Comparison of ENCODE assay signal across 15 cellular contexts in the genomic region with DNA sequence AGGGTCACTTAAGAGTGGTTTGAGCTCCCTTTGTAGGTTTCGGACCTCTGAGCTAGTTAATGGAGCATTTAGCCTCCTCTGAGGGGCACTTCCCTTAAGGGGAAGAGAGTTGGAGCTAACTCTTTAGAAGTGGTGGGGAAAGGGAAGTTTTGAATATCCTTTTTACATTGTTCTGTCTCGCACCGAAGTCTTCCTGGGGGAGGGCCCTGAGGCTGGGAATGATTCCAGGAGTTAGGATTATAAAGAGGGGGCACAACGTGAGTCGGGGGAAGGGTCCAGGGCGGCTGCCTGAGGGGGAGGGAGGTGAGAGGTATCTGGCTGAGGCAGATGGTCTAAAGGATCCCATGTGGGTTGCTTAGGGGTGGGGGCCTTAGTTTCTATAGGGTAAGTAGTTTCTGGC. TPM values are rescaled to one million over a fixed set of nuclear protein-coding genes. Genes with fewer than 3 reads are reported as not detected.
DNase-seq lines count a peak whose midpoint lies in the region; ATAC-seq and TF ChIP-seq lines count a peak whose summit lies in the region.
"Had no signal": no experiment of that assay in that cellular context is flagged by ENCODE, and none has a peak within 500 bp of the region (broad histone marks: within the 10 kb centered on the region; RNA-seq: fewer than 3 reads in every experiment).

No MANE protein-coding gene starts in this region.

- H3K27me3 Mint-ChIP-seq in endothelial cell (ENCODE audit: unreplicated experiment) = peaks cover 5% of the 10 kb centered on the region
- H3K27me3 Mint-ChIP-seq: B cell; CD4-positive, CD25-positive, alpha-beta regulatory T cell had no signal

- peak overlapping the region; percentile 76 for H3K4me3 Mint-ChIP-seq in endothelial cell (ENCODE audit: unreplicated experiment)
- H3K4me3 Mint-ChIP-seq: B cell; CD4-positive, CD25-positive, alpha-beta regulatory T cell had no signal

- H3K27ac ChIP-seq in left ventricle myocardium inferior (replicated peaks) (peak overlapping the region; percentile 34), skeletal muscle tissue (ENCODE audit: low read depth, low read length) (peak overlapping the region; percentile 25)
- H3K27ac ChIP-seq: Peyer's patch, SJSA1 had no signal

- peaks cover 86% of the 10 kb centered on the region for H3K4me1 ChIP-seq in left ventricle myocardium inferior
- peaks cover 17 to 29% (median 21%) of the 10 kb centered on the region in 3 donors for H3K4me1 ChIP-seq in skeletal muscle tissue (ENCODE audit: control insufficient read depth in 3 of 3, insufficient read depth in 3 of 3, low read length in 3 of 3)
- H3K4me1 ChIP-seq: Peyer's patch, SJSA1 had no signal

- H3K27ac Mint-ChIP-seq in endothelial cell (ENCODE audit: unreplicated experiment) = peak overlapping the region; percentile 86
- H3K27ac Mint-ChIP-seq: B cell; CD4-positive, CD25-positive, alpha-beta regulatory T cell had no signal

- H3K9me3 ChIP-seq in left ventricle myocardium inferior (replicated peaks) (peaks cover 32% of the 10 kb centered on the region), skeletal muscle tissue (ENCODE audit: control insufficient read depth in 3 of 3, low read length in 3 of 3) (peaks cover 4 to 12% (median 11%) of the 10 kb centered on the region in 3 donors)

- DNase-seq in left ventricle myocardium inferior = no peak
- DNase-seq in left ventricle myocardium superior = no peak
- no peak for DNase-seq in endothelial cell (ENCODE audit: low spot score)
- no peak for DNase-seq in ACHN
- DNase-seq in GM20000 (ENCODE audit: low spot score) = no peak
- no peak for DNase-seq in epidermal melanocyte (ENCODE audit: insufficient read length, low spot score)
- DNase-seq: CD4-positive, CD25-positive, alpha-beta regulatory T cell; Karpas-422; NCI-H1694 treated with DMSO at 0.1 percent for 48 hours; NCI-H446; NCI-H526; Peyer's patch had no signal

- H3K9ac ChIP-seq in skeletal muscle tissue (ENCODE audit: low read depth in 1 of 3, low read length in 3 of 3) = no peak overlapping the region

- peaks cover 46% of the 10 kb centered on the region for H3K4me1 Mint-ChIP-seq in endothelial cell (ENCODE audit: unreplicated experiment)

- peaks cover 24% of the 10 kb centered on the region for H3K9me3 Mint-ChIP-seq in endothelial cell (ENCODE audit: unreplicated experiment)

- peaks cover 87% of the 10 kb centered on the region for H3K36me3 Mint-ChIP-seq in endothelial cell (ENCODE audit: low read depth, unreplicated experiment)

- intact Hi-C loops in left ventricle myocardium inferior (cut with micrococcal nuclease) (no loop called here), left ventricle myocardium superior (cut with micrococcal nuclease) (no loop called here)

- H3K27me3 ChIP-seq in left ventricle myocardium inferior (ENCODE audit: low read depth) = no peaks in the 10 kb centered on the region
- H3K27me3 ChIP-seq in skeletal muscle tissue (ENCODE audit: control insufficient read depth in 3 of 3, insufficient read depth in 3 of 3, low read length in 3 of 3) = no peaks in the 10 kb centered on the region
- H3K27me3 ChIP-seq: Peyer's patch, SJSA1 had no signal

- H3K4me3 ChIP-seq in left ventricle myocardium inferior (no peak overlapping the region), skeletal muscle tissue (ENCODE audit: low read length in 3 of 3) (peak overlapping the region in 1 of 3 donors; percentile 3)
- H3K4me3 ChIP-seq: Peyer's patch, SJSA1 had no signal

- ATAC-seq in left ventricle myocardium superior = no peak

- TF ChIP-seq CTCF in left ventricle myocardium inferior (IDR thresholded peaks at IDR 0.05; ENCODE audit: borderline replicate concordance) = no peak
- TF ChIP-seq CTCF in endothelial cell (IDR thresholded peaks at IDR 0.05; ENCODE audit: unreplicated experiment) = no peak
- no peak for TF ChIP-seq CTCF in GM20000 (IDR thresholded peaks at IDR 0.05; ENCODE audit: extremely low read depth, missing control alignments)

- in situ Hi-C loops in ACHN (cut with HindIII; ENCODE audit: low pct_ligation_motif_present, low pct_unique_long_range_greater_than_20kb, low sequenced_read_pairs) = no loop called here

- H3K36me3 ChIP-seq in left ventricle myocardium inferior = peaks cover 23% of the 10 kb centered on the region
- peaks cover 6 to 12% (median 8%) of the 10 kb centered on the region in 3 donors for H3K36me3 ChIP-seq in skeletal muscle tissue (ENCODE audit: control insufficient read depth in 3 of 3, insufficient read depth in 3 of 3, low read length in 3 of 3)

RNA-seq across cellular contexts. Expression of gene SEC14L1, which starts 32.3 kb away (rescaled TPM):
- total RNA-seq in left ventricle myocardium inferior (55.5 TPM), left ventricle myocardium superior (71.4 TPM), endothelial cell (ENCODE audit: unreplicated experiment) (315 TPM), skeletal muscle tissue (83.5 TPM)
